In the genomic region with DNA sequence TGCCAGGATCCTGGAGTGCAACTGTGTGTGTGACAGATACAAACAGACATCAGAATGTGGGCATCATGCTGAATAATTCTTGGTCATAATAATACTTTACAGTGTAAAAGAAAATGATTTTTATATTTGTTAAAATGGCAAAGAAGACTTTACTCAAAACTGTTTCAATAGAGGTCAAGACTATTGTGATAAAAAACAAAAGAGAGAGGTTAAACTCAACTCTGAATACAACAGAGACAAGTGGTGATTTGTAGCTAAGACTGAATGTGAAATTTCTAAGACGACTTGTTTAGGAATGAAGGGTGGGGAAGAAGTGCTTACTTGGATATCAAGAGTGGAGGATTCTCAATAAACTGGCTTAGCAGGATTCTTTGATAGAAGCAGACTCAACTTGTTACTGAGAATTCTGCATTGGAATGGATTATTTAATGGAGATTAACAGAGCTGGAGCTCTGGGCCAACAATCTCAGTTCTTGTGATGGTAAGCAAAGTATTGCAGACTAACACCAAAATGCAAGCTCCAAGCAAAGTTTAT, we compare ENCODE assay signal across 22 cellular contexts.
A peak's percentile ranks its signal among the peaks of the same experiment; 100 is the strongest.
DNase-seq lines count a peak whose midpoint lies in the region; ATAC-seq, FAIRE-seq and TF ChIP-seq lines count a peak whose summit lies in the region.
"Had no signal": no experiment of that assay in that cellular context is flagged by ENCODE, and none has a peak within 500 bp of the region (broad histone marks: within the 10 kb centered on the region; RNA-seq: fewer than 3 reads in every experiment).

No MANE protein-coding gene starts in this region.

- H3K4me1 Mint-ChIP-seq in mesothelial cell of epicardium = peaks cover 25% of the 10 kb centered on the region
- no peaks in the 10 kb centered on the region for H3K4me1 Mint-ChIP-seq in CD4-positive, alpha-beta memory T cell
- H3K4me1 Mint-ChIP-seq: CD4-positive, CD25-positive, alpha-beta regulatory T cell; IgD-negative memory B cell had no signal

- POLR2A ChIA-PET in CD4-positive, alpha-beta memory T cell (lab: Charles Lee; ENCODE audit: partially characterized antibody) = no interaction called here

- FAIRE-seq in H54 (lab: Jason Lieb, UNC) = peak; percentile 64
- FAIRE-seq: A204.1, D721Med, GM12878, GM19239, HepG2 had no signal

- CTCF ChIA-PET in CD4-positive, alpha-beta memory T cell (lab: Charles Lee; ENCODE audit: partially characterized antibody) = no interaction called here

- H3K9me3 Mint-ChIP-seq in mesothelial cell of epicardium = peaks cover 5% of the 10 kb centered on the region
- peaks cover 0 to 22% (median 10%) of the 10 kb centered on the region in 8 donors for H3K9me3 Mint-ChIP-seq in CD4-positive, alpha-beta memory T cell

- no peak for TF ChIP-seq POLR2A in H54 (IDR thresholded peaks at IDR 0.05; ENCODE audit: low read depth, low read length)

- H3K27ac ChIP-seq in SJCRH30 = peak overlapping the region; percentile 78
- no peak overlapping the region for H3K27ac ChIP-seq in CD4-positive, alpha-beta memory T cell (ENCODE audit: low read depth, low read length)

- H3K27ac Mint-ChIP-seq in mesothelial cell of epicardium = peak overlapping the region; percentile 89
- no peak overlapping the region for H3K27ac Mint-ChIP-seq in CD4-positive, alpha-beta memory T cell
- H3K27ac Mint-ChIP-seq: CD4-positive, CD25-positive, alpha-beta regulatory T cell; HFFc6; IgD-negative memory B cell had no signal

- no peaks in the 10 kb centered on the region for H3K36me3 Mint-ChIP-seq in mesothelial cell of epicardium
- H3K36me3 Mint-ChIP-seq in CD4-positive, alpha-beta memory T cell = no peaks in the 10 kb centered on the region
- H3K36me3 Mint-ChIP-seq: CD4-positive, CD25-positive, alpha-beta regulatory T cell had no signal

- intact Hi-C loops in CD4-positive, alpha-beta memory T cell (cut with micrococcal nuclease) = no loop called here

- no peaks in the 10 kb centered on the region for H3K27me3 Mint-ChIP-seq in mesothelial cell of epicardium (ENCODE audit: low read depth)
- H3K27me3 Mint-ChIP-seq in CD4-positive, alpha-beta memory T cell = no peaks in the 10 kb centered on the region
- H3K27me3 Mint-ChIP-seq: CD4-positive, CD25-positive, alpha-beta regulatory T cell; IgD-negative memory B cell had no signal

- H3K4me3 Mint-ChIP-seq in mesothelial cell of epicardium = no peak overlapping the region
- no peak overlapping the region for H3K4me3 Mint-ChIP-seq in CD4-positive, alpha-beta memory T cell
- H3K4me3 Mint-ChIP-seq: CD4-positive, CD25-positive, alpha-beta regulatory T cell; HFFc6; IgD-negative memory B cell had no signal

- H3K9me3 ChIP-seq in SJCRH30 (replicated peaks) = no peaks in the 10 kb centered on the region
- H3K9me3 ChIP-seq in CD4-positive, alpha-beta memory T cell (ENCODE audit: control insufficient read depth in 1 of 2, low read length in 2 of 2) = no peaks in the 10 kb centered on the region
- H3K9me3 ChIP-seq: BE2C, Caco-2 had no signal

- H3K27me3 ChIP-seq in SJCRH30 = no peaks in the 10 kb centered on the region
- H3K27me3 ChIP-seq in CD4-positive, alpha-beta memory T cell (ENCODE audit: insufficient read depth, low read length) = no peaks in the 10 kb centered on the region
- H3K27me3 ChIP-seq: BE2C had no signal

- peaks cover 24% of the 10 kb centered on the region for H3K4me1 ChIP-seq in SJCRH30
- H3K4me1 ChIP-seq in CD4-positive, alpha-beta memory T cell (ENCODE audit: insufficient read depth, low read length) = no peaks in the 10 kb centered on the region
- H3K4me1 ChIP-seq: BE2C, Caco-2 had no signal

- ATAC-seq in GM18520 (IDR thresholded peaks at IDR 0.05; ENCODE audit: unreplicated experiment) = no peak
- no peak for ATAC-seq in HG03378 (IDR thresholded peaks at IDR 0.05; ENCODE audit: unreplicated experiment)
- ATAC-seq: GM12878, HCT116, HepG2 had no signal

- H3K4me3 ChIP-seq in SJCRH30 = peak overlapping the region; percentile 33; the same call in 1 of the 2 replicates
- H3K4me3 ChIP-seq in CD4-positive, alpha-beta memory T cell (ENCODE audit: low read length in 2 of 2) = no peak overlapping the region
- H3K4me3 ChIP-seq: GM12878 had no signal

- H3K36me3 ChIP-seq in SJCRH30 = no peaks in the 10 kb centered on the region
- H3K36me3 ChIP-seq in CD4-positive, alpha-beta memory T cell (ENCODE audit: insufficient read depth, low read length) = no peaks in the 10 kb centered on the region
- H3K36me3 ChIP-seq: BE2C had no signal

- TF ChIP-seq CTCF in mesothelial cell of epicardium (IDR thresholded peaks at IDR 0.05; ENCODE audit: unreplicated experiment) = no peak

- DNase-seq in H54 (ENCODE audit: insufficient read length, low spot score) = no peak
- no peak for DNase-seq in SJCRH30
- peak; percentile 16 for DNase-seq in cerebellum (ENCODE audit: low spot score)
- no peak for DNase-seq in mesothelial cell of epicardium (ENCODE audit: low spot score in 2 of 2, unreplicated experiment in 2 of 2)
- no peak for DNase-seq in SHP77 treated with DMSO at 0.1 percent for 48 hours (lab: John Stamatoyannopoulos, UW)
- no peak for DNase-seq in CD4-positive, alpha-beta memory T cell
- DNase-seq: BE2C; Caco-2; CD4-positive, CD25-positive, alpha-beta regulatory T cell; DMS79 treated with DMSO at 0.1 percent for 48 hours; H7; HFFc6; KBM-7 had no signal
